Comparison of ENCODE assay signal across 1 cellular context in the genomic region with DNA sequence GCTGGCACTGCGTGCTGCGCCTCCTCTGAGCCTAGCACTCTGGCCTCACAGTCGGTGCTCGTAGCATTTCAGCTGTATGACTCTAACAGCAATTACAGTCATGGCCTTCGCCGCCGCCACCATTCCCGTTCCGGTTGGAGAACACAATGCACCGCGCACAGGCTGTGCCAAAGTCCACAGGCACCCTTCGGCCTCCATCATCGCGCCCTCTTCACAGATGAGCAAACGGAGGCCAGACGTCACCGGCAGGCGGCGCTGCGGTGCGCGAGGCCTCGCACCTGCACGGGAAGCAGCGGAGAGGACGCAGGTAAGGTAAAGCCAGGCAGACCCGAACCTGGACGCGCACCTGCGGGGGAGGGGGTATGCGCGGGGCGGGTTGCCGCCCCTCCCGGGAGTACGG.
TF ChIP-seq lines count a peak whose summit lies in the region.

No MANE protein-coding gene starts in this region.

TF ChIP-seq in WTC11, 78 proteins besides CTCF, POLR2A, EP300 and RAD21 (continued from another document and continues in another):
- TF ChIP-seq, protein P1, sequence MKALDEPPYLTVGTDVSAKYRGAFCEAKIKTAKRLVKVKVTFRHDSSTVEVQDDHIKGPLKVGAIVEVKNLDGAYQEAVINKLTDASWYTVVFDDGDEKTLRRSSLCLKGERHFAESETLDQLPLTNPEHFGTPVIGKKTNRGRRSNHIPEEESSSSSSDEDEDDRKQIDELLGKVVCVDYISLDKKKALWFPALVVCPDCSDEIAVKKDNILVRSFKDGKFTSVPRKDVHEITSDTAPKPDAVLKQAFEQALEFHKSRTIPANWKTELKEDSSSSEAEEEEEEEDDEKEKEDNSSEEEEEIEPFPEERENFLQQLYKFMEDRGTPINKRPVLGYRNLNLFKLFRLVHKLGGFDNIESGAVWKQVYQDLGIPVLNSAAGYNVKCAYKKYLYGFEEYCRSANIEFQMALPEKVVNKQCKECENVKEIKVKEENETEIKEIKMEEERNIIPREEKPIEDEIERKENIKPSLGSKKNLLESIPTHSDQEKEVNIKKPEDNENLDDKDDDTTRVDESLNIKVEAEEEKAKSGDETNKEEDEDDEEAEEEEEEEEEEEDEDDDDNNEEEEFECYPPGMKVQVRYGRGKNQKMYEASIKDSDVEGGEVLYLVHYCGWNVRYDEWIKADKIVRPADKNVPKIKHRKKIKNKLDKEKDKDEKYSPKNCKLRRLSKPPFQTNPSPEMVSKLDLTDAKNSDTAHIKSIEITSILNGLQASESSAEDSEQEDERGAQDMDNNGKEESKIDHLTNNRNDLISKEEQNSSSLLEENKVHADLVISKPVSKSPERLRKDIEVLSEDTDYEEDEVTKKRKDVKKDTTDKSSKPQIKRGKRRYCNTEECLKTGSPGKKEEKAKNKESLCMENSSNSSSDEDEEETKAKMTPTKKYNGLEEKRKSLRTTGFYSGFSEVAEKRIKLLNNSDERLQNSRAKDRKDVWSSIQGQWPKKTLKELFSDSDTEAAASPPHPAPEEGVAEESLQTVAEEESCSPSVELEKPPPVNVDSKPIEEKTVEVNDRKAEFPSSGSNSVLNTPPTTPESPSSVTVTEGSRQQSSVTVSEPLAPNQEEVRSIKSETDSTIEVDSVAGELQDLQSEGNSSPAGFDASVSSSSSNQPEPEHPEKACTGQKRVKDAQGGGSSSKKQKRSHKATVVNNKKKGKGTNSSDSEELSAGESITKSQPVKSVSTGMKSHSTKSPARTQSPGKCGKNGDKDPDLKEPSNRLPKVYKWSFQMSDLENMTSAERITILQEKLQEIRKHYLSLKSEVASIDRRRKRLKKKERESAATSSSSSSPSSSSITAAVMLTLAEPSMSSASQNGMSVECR (CRISPR knock-in tag; IDR thresholded peaks at IDR 0.05; ENCODE audit: borderline replicate concordance) = no peak
- TF ChIP-seq, protein P2, sequence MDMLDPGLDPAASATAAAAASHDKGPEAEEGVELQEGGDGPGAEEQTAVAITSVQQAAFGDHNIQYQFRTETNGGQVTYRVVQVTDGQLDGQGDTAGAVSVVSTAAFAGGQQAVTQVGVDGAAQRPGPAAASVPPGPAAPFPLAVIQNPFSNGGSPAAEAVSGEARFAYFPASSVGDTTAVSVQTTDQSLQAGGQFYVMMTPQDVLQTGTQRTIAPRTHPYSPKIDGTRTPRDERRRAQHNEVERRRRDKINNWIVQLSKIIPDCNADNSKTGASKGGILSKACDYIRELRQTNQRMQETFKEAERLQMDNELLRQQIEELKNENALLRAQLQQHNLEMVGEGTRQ (CRISPR knock-in tag; IDR thresholded peaks at IDR 0.05) = peak; percentile 11; the same call in 1 of the 2 replicates
- TF ChIP-seq CBFB (CRISPR knock-in tag; IDR thresholded peaks at IDR 0.05; ENCODE audit: low read depth) (no peak), ZNF121 (CRISPR knock-in tag; IDR thresholded peaks at IDR 0.05) (peak; percentile 47; the same call in 1 of the 2 replicates), ZNF416 (CRISPR knock-in tag; IDR thresholded peaks at IDR 0.05) (no peak), KAT7 (CRISPR knock-in tag; IDR thresholded peaks at IDR 0.05; ENCODE audit: borderline replicate concordance) (no peak), ATF1 (CRISPR knock-in tag; IDR thresholded peaks at IDR 0.05) (no peak), RORB (CRISPR knock-in tag; IDR thresholded peaks at IDR 0.05) (no peak), HMGA2 (CRISPR knock-in tag; IDR thresholded peaks at IDR 0.05) (no peak), NFE2L1 (CRISPR knock-in tag; IDR thresholded peaks at IDR 0.05) (no peak), CREM (CRISPR knock-in tag; IDR thresholded peaks at IDR 0.05) (no peak), NR2C2 (CRISPR knock-in tag; IDR thresholded peaks at IDR 0.05) (no peak), GRHL2 (CRISPR knock-in tag; IDR thresholded peaks at IDR 0.05; ENCODE audit: insufficient replicate concordance, severe bottlenecking) (no peak), GTF2I (CRISPR knock-in tag; conservative IDR thresholded peaks at IDR 0.05) (peak; percentile 97), ZNF423 (CRISPR knock-in tag; IDR thresholded peaks at IDR 0.05) (no peak), ZNF317 (CRISPR knock-in tag; IDR thresholded peaks at IDR 0.05; ENCODE audit: borderline replicate concordance, low read depth) (no peak), PRRX2 (CRISPR knock-in tag; IDR thresholded peaks at IDR 0.05) (no peak), ZNF263 (CRISPR knock-in tag; IDR thresholded peaks at IDR 0.05; ENCODE audit: low read depth) (no peak), JUN (CRISPR knock-in tag; IDR thresholded peaks at IDR 0.05) (no peak), IRF2 (CRISPR knock-in tag; IDR thresholded peaks at IDR 0.05; ENCODE audit: borderline replicate concordance, low read depth) (no peak), RELA (CRISPR knock-in tag; IDR thresholded peaks at IDR 0.05; ENCODE audit: borderline replicate concordance) (no peak), TEAD4 (CRISPR knock-in tag; IDR thresholded peaks at IDR 0.05) (no peak)
- TF ChIP-seq, protein P3, sequence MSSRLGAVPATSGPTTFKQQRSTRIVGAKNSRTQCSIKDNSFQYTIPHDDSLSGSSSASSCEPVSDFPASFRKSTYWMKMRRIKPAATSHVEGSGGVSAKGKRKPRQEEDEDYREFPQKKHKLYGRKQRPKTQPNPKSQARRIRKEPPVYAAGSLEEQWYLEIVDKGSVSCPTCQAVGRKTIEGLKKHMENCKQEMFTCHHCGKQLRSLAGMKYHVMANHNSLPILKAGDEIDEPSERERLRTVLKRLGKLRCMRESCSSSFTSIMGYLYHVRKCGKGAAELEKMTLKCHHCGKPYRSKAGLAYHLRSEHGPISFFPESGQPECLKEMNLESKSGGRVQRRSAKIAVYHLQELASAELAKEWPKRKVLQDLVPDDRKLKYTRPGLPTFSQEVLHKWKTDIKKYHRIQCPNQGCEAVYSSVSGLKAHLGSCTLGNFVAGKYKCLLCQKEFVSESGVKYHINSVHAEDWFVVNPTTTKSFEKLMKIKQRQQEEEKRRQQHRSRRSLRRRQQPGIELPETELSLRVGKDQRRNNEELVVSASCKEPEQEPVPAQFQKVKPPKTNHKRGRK (CRISPR knock-in tag; IDR thresholded peaks at IDR 0.05; ENCODE audit: borderline replicate concordance) = no peak
- TF ChIP-seq, protein P4, sequence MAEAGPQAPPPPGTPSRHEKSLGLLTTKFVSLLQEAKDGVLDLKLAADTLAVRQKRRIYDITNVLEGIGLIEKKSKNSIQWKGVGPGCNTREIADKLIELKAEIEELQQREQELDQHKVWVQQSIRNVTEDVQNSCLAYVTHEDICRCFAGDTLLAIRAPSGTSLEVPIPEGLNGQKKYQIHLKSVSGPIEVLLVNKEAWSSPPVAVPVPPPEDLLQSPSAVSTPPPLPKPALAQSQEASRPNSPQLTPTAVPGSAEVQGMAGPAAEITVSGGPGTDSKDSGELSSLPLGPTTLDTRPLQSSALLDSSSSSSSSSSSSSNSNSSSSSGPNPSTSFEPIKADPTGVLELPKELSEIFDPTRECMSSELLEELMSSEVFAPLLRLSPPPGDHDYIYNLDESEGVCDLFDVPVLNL (CRISPR knock-in tag; IDR thresholded peaks at IDR 0.05; ENCODE audit: borderline replicate concordance, low read depth) = no peak
- TF ChIP-seq, protein P5, sequence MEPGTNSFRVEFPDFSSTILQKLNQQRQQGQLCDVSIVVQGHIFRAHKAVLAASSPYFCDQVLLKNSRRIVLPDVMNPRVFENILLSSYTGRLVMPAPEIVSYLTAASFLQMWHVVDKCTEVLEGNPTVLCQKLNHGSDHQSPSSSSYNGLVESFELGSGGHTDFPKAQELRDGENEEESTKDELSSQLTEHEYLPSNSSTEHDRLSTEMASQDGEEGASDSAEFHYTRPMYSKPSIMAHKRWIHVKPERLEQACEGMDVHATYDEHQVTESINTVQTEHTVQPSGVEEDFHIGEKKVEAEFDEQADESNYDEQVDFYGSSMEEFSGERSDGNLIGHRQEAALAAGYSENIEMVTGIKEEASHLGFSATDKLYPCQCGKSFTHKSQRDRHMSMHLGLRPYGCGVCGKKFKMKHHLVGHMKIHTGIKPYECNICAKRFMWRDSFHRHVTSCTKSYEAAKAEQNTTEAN (CRISPR knock-in tag; IDR thresholded peaks at IDR 0.05) = no peak
- TF ChIP-seq, protein P6, sequence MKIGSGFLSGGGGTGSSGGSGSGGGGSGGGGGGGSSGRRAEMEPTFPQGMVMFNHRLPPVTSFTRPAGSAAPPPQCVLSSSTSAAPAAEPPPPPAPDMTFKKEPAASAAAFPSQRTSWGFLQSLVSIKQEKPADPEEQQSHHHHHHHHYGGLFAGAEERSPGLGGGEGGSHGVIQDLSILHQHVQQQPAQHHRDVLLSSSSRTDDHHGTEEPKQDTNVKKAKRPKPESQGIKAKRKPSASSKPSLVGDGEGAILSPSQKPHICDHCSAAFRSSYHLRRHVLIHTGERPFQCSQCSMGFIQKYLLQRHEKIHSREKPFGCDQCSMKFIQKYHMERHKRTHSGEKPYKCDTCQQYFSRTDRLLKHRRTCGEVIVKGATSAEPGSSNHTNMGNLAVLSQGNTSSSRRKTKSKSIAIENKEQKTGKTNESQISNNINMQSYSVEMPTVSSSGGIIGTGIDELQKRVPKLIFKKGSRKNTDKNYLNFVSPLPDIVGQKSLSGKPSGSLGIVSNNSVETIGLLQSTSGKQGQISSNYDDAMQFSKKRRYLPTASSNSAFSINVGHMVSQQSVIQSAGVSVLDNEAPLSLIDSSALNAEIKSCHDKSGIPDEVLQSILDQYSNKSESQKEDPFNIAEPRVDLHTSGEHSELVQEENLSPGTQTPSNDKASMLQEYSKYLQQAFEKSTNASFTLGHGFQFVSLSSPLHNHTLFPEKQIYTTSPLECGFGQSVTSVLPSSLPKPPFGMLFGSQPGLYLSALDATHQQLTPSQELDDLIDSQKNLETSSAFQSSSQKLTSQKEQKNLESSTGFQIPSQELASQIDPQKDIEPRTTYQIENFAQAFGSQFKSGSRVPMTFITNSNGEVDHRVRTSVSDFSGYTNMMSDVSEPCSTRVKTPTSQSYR (CRISPR knock-in tag; IDR thresholded peaks at IDR 0.05) = 0 out of 2 replicates have a peak, but pooled peaks have one; percentile 52
- TF ChIP-seq, protein P7, sequence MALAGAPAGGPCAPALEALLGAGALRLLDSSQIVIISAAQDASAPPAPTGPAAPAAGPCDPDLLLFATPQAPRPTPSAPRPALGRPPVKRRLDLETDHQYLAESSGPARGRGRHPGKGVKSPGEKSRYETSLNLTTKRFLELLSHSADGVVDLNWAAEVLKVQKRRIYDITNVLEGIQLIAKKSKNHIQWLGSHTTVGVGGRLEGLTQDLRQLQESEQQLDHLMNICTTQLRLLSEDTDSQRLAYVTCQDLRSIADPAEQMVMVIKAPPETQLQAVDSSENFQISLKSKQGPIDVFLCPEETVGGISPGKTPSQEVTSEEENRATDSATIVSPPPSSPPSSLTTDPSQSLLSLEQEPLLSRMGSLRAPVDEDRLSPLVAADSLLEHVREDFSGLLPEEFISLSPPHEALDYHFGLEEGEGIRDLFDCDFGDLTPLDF (CRISPR knock-in tag; IDR thresholded peaks at IDR 0.05) = no peak
- TF ChIP-seq, protein P8, sequence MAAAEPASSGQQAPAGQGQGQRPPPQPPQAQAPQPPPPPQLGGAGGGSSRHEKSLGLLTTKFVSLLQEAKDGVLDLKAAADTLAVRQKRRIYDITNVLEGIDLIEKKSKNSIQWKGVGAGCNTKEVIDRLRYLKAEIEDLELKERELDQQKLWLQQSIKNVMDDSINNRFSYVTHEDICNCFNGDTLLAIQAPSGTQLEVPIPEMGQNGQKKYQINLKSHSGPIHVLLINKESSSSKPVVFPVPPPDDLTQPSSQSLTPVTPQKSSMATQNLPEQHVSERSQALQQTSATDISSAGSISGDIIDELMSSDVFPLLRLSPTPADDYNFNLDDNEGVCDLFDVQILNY (CRISPR knock-in tag; IDR thresholded peaks at IDR 0.05) = no peak
- TF ChIP-seq, protein P9, sequence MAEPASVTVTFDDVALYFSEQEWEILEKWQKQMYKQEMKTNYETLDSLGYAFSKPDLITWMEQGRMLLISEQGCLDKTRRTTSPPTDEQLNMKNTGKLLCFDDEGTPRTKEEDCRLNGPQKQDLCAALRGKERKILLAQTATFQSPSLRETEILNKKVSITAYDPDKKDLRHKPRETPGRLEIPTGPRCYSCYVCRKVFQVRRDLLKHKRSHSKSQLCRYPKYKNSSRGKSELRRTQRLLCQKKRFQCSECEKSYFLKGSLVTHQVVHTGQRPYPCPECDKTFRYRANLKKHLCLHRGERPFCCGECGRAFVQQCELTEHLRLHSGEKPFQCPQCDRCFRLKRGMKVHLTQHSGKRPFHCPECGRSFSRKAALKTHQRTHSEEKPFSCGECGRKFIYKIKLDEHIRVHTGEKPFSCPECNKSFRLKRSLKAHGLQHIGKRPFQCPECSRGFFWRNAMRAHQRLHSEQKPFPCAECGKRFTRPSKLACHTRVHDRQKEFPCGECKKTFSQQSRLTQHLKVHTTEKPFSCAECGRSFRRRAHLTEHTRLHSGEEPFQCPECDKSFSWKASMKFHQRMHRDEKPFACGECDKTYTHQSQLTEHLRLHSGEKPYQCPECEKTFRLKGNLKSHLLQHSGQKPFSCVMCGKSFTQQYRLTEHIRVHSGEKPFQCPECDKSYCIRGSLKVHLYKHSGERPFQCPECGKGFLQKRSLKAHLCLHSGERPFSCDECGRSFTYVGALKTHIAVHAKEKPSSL (CRISPR knock-in tag; conservative IDR thresholded peaks at IDR 0.05) = 0 out of 2 replicates have a peak, but pooled peaks have one; percentile 22
- TF ChIP-seq, protein P10, sequence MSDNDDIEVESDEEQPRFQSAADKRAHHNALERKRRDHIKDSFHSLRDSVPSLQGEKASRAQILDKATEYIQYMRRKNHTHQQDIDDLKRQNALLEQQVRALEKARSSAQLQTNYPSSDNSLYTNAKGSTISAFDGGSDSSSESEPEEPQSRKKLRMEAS (CRISPR knock-in tag; IDR thresholded peaks at IDR 0.05) = peak; percentile 68; the same call in 1 of the 2 replicates
- TF ChIP-seq, protein P11, sequence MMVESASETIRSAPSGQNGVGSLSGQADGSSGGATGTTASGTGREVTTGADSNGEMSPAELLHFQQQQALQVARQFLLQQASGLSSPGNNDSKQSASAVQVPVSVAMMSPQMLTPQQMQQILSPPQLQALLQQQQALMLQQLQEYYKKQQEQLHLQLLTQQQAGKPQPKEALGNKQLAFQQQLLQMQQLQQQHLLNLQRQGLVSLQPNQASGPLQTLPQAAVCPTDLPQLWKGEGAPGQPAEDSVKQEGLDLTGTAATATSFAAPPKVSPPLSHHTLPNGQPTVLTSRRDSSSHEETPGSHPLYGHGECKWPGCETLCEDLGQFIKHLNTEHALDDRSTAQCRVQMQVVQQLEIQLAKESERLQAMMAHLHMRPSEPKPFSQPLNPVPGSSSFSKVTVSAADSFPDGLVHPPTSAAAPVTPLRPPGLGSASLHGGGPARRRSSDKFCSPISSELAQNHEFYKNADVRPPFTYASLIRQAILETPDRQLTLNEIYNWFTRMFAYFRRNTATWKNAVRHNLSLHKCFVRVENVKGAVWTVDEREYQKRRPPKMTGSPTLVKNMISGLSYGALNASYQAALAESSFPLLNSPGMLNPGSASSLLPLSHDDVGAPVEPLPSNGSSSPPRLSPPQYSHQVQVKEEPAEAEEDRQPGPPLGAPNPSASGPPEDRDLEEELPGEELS (CRISPR knock-in tag; IDR thresholded peaks at IDR 0.05) = no peak; the same call in 1 of the 2 replicates
- TF ChIP-seq, protein P12, sequence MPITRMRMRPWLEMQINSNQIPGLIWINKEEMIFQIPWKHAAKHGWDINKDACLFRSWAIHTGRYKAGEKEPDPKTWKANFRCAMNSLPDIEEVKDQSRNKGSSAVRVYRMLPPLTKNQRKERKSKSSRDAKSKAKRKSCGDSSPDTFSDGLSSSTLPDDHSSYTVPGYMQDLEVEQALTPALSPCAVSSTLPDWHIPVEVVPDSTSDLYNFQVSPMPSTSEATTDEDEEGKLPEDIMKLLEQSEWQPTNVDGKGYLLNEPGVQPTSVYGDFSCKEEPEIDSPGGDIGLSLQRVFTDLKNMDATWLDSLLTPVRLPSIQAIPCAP (CRISPR knock-in tag; IDR thresholded peaks at IDR 0.05) = no peak
- TF ChIP-seq, protein P13, sequence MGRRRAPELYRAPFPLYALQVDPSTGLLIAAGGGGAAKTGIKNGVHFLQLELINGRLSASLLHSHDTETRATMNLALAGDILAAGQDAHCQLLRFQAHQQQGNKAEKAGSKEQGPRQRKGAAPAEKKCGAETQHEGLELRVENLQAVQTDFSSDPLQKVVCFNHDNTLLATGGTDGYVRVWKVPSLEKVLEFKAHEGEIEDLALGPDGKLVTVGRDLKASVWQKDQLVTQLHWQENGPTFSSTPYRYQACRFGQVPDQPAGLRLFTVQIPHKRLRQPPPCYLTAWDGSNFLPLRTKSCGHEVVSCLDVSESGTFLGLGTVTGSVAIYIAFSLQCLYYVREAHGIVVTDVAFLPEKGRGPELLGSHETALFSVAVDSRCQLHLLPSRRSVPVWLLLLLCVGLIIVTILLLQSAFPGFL (CRISPR knock-in tag; IDR thresholded peaks at IDR 0.05; ENCODE audit: borderline replicate concordance) = no peak
